1 cellular context compared by ENCODE assay signal in genomic region chr2:126663184-126663963, GRCh38.
TF ChIP-seq lines count a peak whose summit lies in the region.

No MANE protein-coding gene starts in this region.

TF ChIP-seq in H1, 55 proteins besides CTCF, POLR2A, EP300 and RAD21:
- TF ChIP-seq MAFK (IDR thresholded peaks at IDR 0.05; ENCODE audit: low read depth, low read length) (no peak), BRCA1 (IDR thresholded peaks at IDR 0.05; ENCODE audit: low read depth, low read length) (no peak)
